In genomic region chr22:25545117-25545516, GRCh38 we compare ENCODE assay signal across 28 cellular contexts.
"Had no signal": no experiment of that assay in that cellular context is flagged by ENCODE, and none has a peak within 500 bp of the region (broad histone marks: within the 10 kb centered on the region; RNA-seq: fewer than 3 reads in every experiment).

No MANE protein-coding gene starts in this region.

- H3K27me3 ChIP-seq: brain microvascular endothelial cell, SJCRH30 had no signal

- ATAC-seq: activated CD8-positive, alpha-beta T cell treated with anti-CD3 and anti-CD28 coated beads for 36 hours; activated naive CD8-positive, alpha-beta T cell treated with anti-CD3 and anti-CD28 coated beads, Interleukin-2, amount 50 U/mL, for 24 hours; Panc1 had no signal

- H3K4me3 Mint-ChIP-seq: activated CD4-positive, alpha-beta T cell treated with anti-CD3 and anti-CD28 coated beads, Interleukin-2, amount 10 ng/mL, durations not matched to agents 24 days and 14 days; activated CD8-positive, alpha-beta T cell treated with anti-CD3 and anti-CD28 coated beads for 36 hours; activated naive CD4-positive, alpha-beta T cell treated with anti-CD3 and anti-CD28 coated beads, Interleukin-2, amount 10 ng/mL, durations not matched to agents 7 days and 5 days; activated naive CD8-positive, alpha-beta T cell; activated naive CD8-positive, alpha-beta T cell treated with anti-CD3 and anti-CD28 coated beads, Interleukin-2, amount 50 U/mL, for 24 hours had no signal

- H3K27ac ChIP-seq: brain microvascular endothelial cell, SJCRH30, SK-N-MC had no signal

- H3K27ac Mint-ChIP-seq: activated CD4-positive, alpha-beta T cell treated with anti-CD3 and anti-CD28 coated beads, Interleukin-2, amount 10 ng/mL, durations not matched to agents 24 days and 14 days; activated CD8-positive, alpha-beta T cell treated with anti-CD3 and anti-CD28 coated beads for 36 hours; activated naive CD4-positive, alpha-beta T cell treated with anti-CD3 and anti-CD28 coated beads, Interleukin-2, amount 10 ng/mL, durations not matched to agents 7 days and 5 days; activated naive CD8-positive, alpha-beta T cell; activated naive CD8-positive, alpha-beta T cell treated with anti-CD3 and anti-CD28 coated beads, Interleukin-2, amount 50 U/mL, for 24 hours had no signal

- H3K36me3 Mint-ChIP-seq: activated naive CD4-positive, alpha-beta T cell treated with anti-CD3 and anti-CD28 coated beads, Interleukin-2, amount 10 ng/mL, durations not matched to agents 7 days and 5 days had no signal

- DNase-seq: activated CD4-positive, alpha-beta T cell treated with anti-CD3 and anti-CD28 coated beads, Interleukin-2, amount 10 ng/mL, durations not matched to agents 24 days and 14 days; activated CD4-positive, alpha-beta T cell treated with anti-CD3 and anti-CD28 coated beads, Interleukin-2, amount 50 U/mL, for 4 hours; activated CD8-positive, alpha-beta T cell treated with anti-CD3 and anti-CD28 coated beads for 36 hours; activated effector memory CD4-positive, alpha-beta T cell treated with Interleukin-2 at 50 U/mL for 16 hours; activated naive CD4-positive, alpha-beta T cell treated with anti-CD3 and anti-CD28 coated beads, Interleukin-2, amount 10 ng/mL, durations not matched to agents 7 days and 5 days; activated naive CD8-positive, alpha-beta T cell treated with anti-CD3 and anti-CD28 coated beads, Interleukin-2, amount 50 U/mL, for 24 hours; activated T-cell treated with anti-CD3 and anti-CD28 coated beads, Interleukin-2, amount 50 U/mL, for 1 hour; anterior cingulate cortex; brain microvascular endothelial cell; IMR-90; Karpas-422; MM.1S; MV-4-11; NCI-H1092; NCI-H1436 treated with DMSO at 0.1 percent for 48 hours; NCI-H1694 treated with DMSO at 0.1 percent for 48 hours; NCI-H2029; NCI-H345; NCI-H510A; NCI-H526; NCI-H774; SHP77; SJCRH30; T1000 had no signal

- H3K4me3 ChIP-seq: K562, SJCRH30, SK-N-MC had no signal

- H3K36me3 ChIP-seq: brain microvascular endothelial cell, SJCRH30 had no signal

- H3K9me3 Mint-ChIP-seq: activated CD8-positive, alpha-beta T cell treated with anti-CD3 and anti-CD28 coated beads for 36 hours; activated naive CD4-positive, alpha-beta T cell treated with anti-CD3 and anti-CD28 coated beads, Interleukin-2, amount 10 ng/mL, durations not matched to agents 7 days and 5 days; activated naive CD8-positive, alpha-beta T cell treated with anti-CD3 and anti-CD28 coated beads, Interleukin-2, amount 50 U/mL, for 24 hours had no signal

- H3K27me3 Mint-ChIP-seq: activated CD4-positive, alpha-beta T cell treated with anti-CD3 and anti-CD28 coated beads, Interleukin-2, amount 10 ng/mL, durations not matched to agents 24 days and 14 days; activated CD8-positive, alpha-beta T cell treated with anti-CD3 and anti-CD28 coated beads for 36 hours; activated naive CD8-positive, alpha-beta T cell; activated naive CD8-positive, alpha-beta T cell treated with anti-CD3 and anti-CD28 coated beads, Interleukin-2, amount 50 U/mL, for 24 hours had no signal
